15 cellular contexts compared by ENCODE assay signal in the genomic region with DNA sequence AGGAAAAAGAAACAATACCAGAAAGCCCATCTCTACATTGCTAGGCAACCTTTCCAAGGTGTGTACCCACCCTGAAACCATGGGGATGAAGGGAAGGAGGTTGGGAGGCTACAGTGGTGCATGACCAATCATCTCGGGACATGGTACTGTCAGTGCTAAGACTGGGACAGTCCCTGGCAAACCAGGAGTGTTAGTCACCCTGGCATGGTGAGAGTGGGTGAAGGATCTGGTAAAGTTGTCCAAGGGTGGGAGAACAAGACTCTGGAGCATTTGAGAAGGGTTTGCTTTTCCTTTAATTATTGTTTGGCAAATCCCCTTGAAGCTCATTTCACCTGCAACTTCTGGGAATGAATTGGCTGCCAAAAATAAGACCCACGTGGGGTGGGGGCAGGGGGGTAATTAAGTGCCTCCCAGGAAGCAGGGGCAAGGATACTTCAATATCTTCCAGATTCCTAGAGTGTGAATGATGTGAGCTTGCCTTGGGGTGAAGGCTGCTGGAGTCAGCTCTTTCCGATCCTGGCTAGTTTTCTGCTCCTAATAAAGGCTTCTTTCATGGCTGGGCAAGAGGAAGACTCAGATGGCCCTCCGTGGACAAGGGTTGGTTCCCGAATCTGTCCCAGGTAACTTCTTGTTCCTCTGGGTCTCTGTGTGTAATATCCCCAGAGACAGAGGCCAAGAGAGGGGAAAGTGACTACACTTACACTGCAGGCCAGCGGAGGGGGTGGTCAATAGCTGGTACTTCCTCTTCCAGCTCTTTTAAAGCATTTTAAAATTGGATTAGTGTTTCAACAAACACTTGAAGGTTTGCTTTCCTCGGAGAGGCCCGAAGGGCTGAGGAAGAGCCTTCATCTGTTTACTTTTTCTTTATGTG.
DNase-seq lines count a peak whose midpoint lies in the region; ATAC-seq, FAIRE-seq and TF ChIP-seq lines count a peak whose summit lies in the region.
"Had no signal": no experiment of that assay in that cellular context is flagged by ENCODE, and none has a peak within 500 bp of the region (broad histone marks: within the 10 kb centered on the region; RNA-seq: fewer than 3 reads in every experiment).

No MANE protein-coding gene starts in this region.

- H2BK5ac ChIP-seq in neuronal stem cell (ENCODE audit: low read length), result no peak overlapping the region

- H2BK12ac ChIP-seq in neuronal stem cell (ENCODE audit: low read length), result no peak overlapping the region

- no peak overlapping the region for H4K91ac ChIP-seq in neuronal stem cell (ENCODE audit: low read depth, low read length, poor library complexity)

- H3K4me3 ChIP-seq in breast epithelium (no peak overlapping the region), neuronal stem cell (ENCODE audit: low read length in 2 of 2) (no peak overlapping the region)
- H3K4me3 ChIP-seq: tibial nerve had no signal

- ATAC-seq in HG02759 (IDR thresholded peaks at IDR 0.05; ENCODE audit: unreplicated experiment) (no peak), HG03442 (IDR thresholded peaks at IDR 0.05; ENCODE audit: unreplicated experiment) (no peak), HG02588 (IDR thresholded peaks at IDR 0.05; ENCODE audit: unreplicated experiment) (no peak)
- ATAC-seq: T-cell had no signal

- DNase-seq in H54 (ENCODE audit: insufficient read length, low spot score) (peak; percentile 15), NCI-H2196 (lab: John Stamatoyannopoulos, UW; ENCODE audit: unreplicated experiment) (peak; percentile 44), breast epithelium (ENCODE audit: low spot score in 2 of 2) (no peak), neuronal stem cell (ENCODE audit: low spot score) (no peak)
- no peak for DNase-seq in activated naive CD4-positive, alpha-beta T cell treated with Interleukin-2 at 50 U/mL for 16 hours
- DNase-seq: activated CD4-positive, alpha-beta memory T cell treated with anti-CD3 and anti-CD28 coated beads, Interleukin-2, amount 10 ng/mL, durations not matched to agents 7 days and 5 days; activated naive CD4-positive, alpha-beta T cell; CD8-positive, alpha-beta memory T cell; NCI-H1105; T-cell had no signal

- H3K79me1 ChIP-seq in neuronal stem cell (ENCODE audit: low read depth, low read length), result no peaks in the 10 kb centered on the region

- no peak overlapping the region for H3K14ac ChIP-seq in neuronal stem cell (ENCODE audit: low read length)

- H2AFZ ChIP-seq in neuronal stem cell (ENCODE audit: low read length), result peak overlapping the region; percentile 82

- H3K36me3 ChIP-seq in breast epithelium (no peaks in the 10 kb centered on the region), neuronal stem cell (replicated peaks in 1 of 2; ENCODE audit: control insufficient read depth in 2 of 2, insufficient read depth in 2 of 2, low read length in 2 of 2) (no peaks in the 10 kb centered on the region)
- H3K36me3 ChIP-seq: tibial nerve had no signal

- no peak for TF ChIP-seq CTCF in breast epithelium (IDR thresholded peaks at IDR 0.05)

- H3K4me1 ChIP-seq in breast epithelium (peaks cover 0 to 8% of the 10 kb centered on the region in 2 donors), neuronal stem cell (ENCODE audit: control insufficient read depth in 2 of 2, insufficient read depth in 1 of 2, low read depth in 1 of 2, low read length in 2 of 2) (peaks cover 33% of the 10 kb centered on the region in 2 donors)

- intact Hi-C loops in breast epithelium (cut with DNase I; ENCODE audit: low total_unique reads), result loop anchor here (5.0 kb wide), 1 partner anchor 419 kb away; a partner anchor contains a TSS

- H2AK5ac ChIP-seq in neuronal stem cell (ENCODE audit: low read depth, low read length), result no peak overlapping the region

- no peak for FAIRE-seq in H54 (lab: Jason Lieb, UNC)
- FAIRE-seq: islet of Langerhans had no signal

- H2BK120ac ChIP-seq in neuronal stem cell (ENCODE audit: low read depth, low read length), result peak overlapping the region; percentile 37

- WGBS in neuronal stem cell (ENCODE audit: extremely low coverage in 2 of 2, insufficient read length in 2 of 2, insufficient replicate concordance in 1 of 2), 2 donors, result no CpG with 5 or more reads among the region's 8 CpGs

- peak overlapping the region; percentile 64 for H3K9ac ChIP-seq in neuronal stem cell (ENCODE audit: low read depth, low read length, poor library complexity)

- TF ChIP-seq POLR2A in H54 (IDR thresholded peaks at IDR 0.05; ENCODE audit: low read depth, low read length) (no peak), breast epithelium (IDR thresholded peaks at IDR 0.05) (no peak)

- no peak overlapping the region for H3K23ac ChIP-seq in neuronal stem cell (ENCODE audit: low read depth, low read length, poor library complexity)

- no peak overlapping the region for H3K4ac ChIP-seq in neuronal stem cell (ENCODE audit: low read length)

- no peak overlapping the region for H2BK15ac ChIP-seq in neuronal stem cell (ENCODE audit: low read length)

- peak overlapping the region; percentile 90 for H3K18ac ChIP-seq in neuronal stem cell (ENCODE audit: low read length)

- H3K9me3 ChIP-seq in breast epithelium (no peaks in the 10 kb centered on the region), neuronal stem cell (replicated peaks in 1 of 2; ENCODE audit: control insufficient read depth in 2 of 2, insufficient read depth in 1 of 2, low read depth in 1 of 2, low read length in 2 of 2) (no peaks in the 10 kb centered on the region)
- H3K9me3 ChIP-seq: tibial nerve had no signal

- H4K8ac ChIP-seq in neuronal stem cell (ENCODE audit: low read depth, low read length), result no peak overlapping the region

- H3K4me2 ChIP-seq in neuronal stem cell (ENCODE audit: insufficient read depth, low read length, poor library complexity, severe bottlenecking), result no peak overlapping the region

- peak overlapping the region; percentile 62 to 69 for H3K27ac ChIP-seq in breast epithelium
- no peak overlapping the region for H3K27ac ChIP-seq in neuronal stem cell (replicated peaks; ENCODE audit: low read length)
- H3K27ac ChIP-seq: tibial nerve had no signal

- no peaks in the 10 kb centered on the region for H3K27me3 ChIP-seq in breast epithelium
- H3K27me3 ChIP-seq in neuronal stem cell (ENCODE audit: control insufficient read depth in 3 of 3, insufficient read depth in 3 of 3, low read depth in 1 of 3, low read length in 3 of 3), result no peaks in the 10 kb centered on the region
- H3K27me3 ChIP-seq: tibial nerve had no signal

Comparison
In these comparisons a context has a peak if more than half of its experiments do, and no peak if none do; other contexts are left out.
1. DNase-seq: peak in H54 (single experiment) and NCI-H2196 (single experiment); none in breast epithelium (0 of 2), neuronal stem cell (single experiment) and activated naive CD4-positive, alpha-beta T cell treated with Interleukin-2 at 50 U/mL for 16 hours (single experiment).